Comparison of ENCODE assay signal across 10 cellular contexts in genomic region chr12:6763380-6763779, GRCh38. TPM values are rescaled to one million over a fixed set of nuclear protein-coding genes. Genes with fewer than 3 reads are reported as not detected.
DNase-seq lines count a peak whose midpoint lies in the region; ATAC-seq and TF ChIP-seq lines count a peak whose summit lies in the region.
"Had no signal": no experiment of that assay in that cellular context is flagged by ENCODE, and none has a peak within 500 bp of the region (broad histone marks: within the 10 kb centered on the region; RNA-seq: fewer than 3 reads in every experiment).

No MANE protein-coding gene starts in this region.

- H3K4me1 Mint-ChIP-seq in CD8-positive, alpha-beta memory T cell = peaks cover 26 to 36% (median 31%) of the 10 kb centered on the region in 3 donors
- H3K4me1 Mint-ChIP-seq in activated CD4-positive, alpha-beta T cell treated with anti-CD3 and anti-CD28 coated beads for 36 hours = peaks cover 27% of the 10 kb centered on the region

- no peaks in the 10 kb centered on the region for H3K36me3 ChIP-seq in CD8-positive, alpha-beta memory T cell (ENCODE audit: insufficient read depth, low read length)
- H3K36me3 ChIP-seq in gastrocnemius medialis = no peaks in the 10 kb centered on the region

- no peak for DNase-seq in CD8-positive, alpha-beta memory T cell
- DNase-seq in SW480 (ENCODE audit: low spot score) (peak; percentile 58), right cardiac atrium (no peak), gastrocnemius medialis (no peak), T-helper 1 cell (no peak), ecto neural progenitor cell (ENCODE audit: low spot score) (no peak), mesenteric fat pad (ENCODE audit: low spot score) (no peak)
- no peak for DNase-seq in activated CD4-positive, alpha-beta T cell treated with anti-CD3 and anti-CD28 coated beads for 36 hours
- DNase-seq: activated CD8-positive, alpha-beta memory T cell treated with anti-CD3 and anti-CD28 coated beads, Interleukin-2, amount 10 ng/mL, durations not matched to agents 7 days and 5 days had no signal

- peaks cover 19 to 21% of the 10 kb centered on the region in 2 donors for H3K27me3 Mint-ChIP-seq in CD8-positive, alpha-beta memory T cell
- H3K27me3 Mint-ChIP-seq in activated CD4-positive, alpha-beta T cell treated with anti-CD3 and anti-CD28 coated beads for 36 hours = peaks cover 26% of the 10 kb centered on the region

- peaks cover 30% of the 10 kb centered on the region for H3K4me1 ChIP-seq in CD8-positive, alpha-beta memory T cell (ENCODE audit: insufficient read depth, low read length)
- peaks cover 5% of the 10 kb centered on the region for H3K4me1 ChIP-seq in right cardiac atrium (ENCODE audit: control insufficient read depth, insufficient read depth, low read length)
- H3K4me1 ChIP-seq in gastrocnemius medialis = peaks cover 14 to 21% of the 10 kb centered on the region in 2 donors

- intact Hi-C loops in right cardiac atrium (cut with DNase I) = no loop called here
- intact Hi-C loops in gastrocnemius medialis (cut with DNase I; ENCODE audit: low total_unique reads) = no loop called here
- intact Hi-C loops in activated CD4-positive, alpha-beta T cell treated with anti-CD3 and anti-CD28 coated beads for 36 hours (cut with DNase I, micrococcal nuclease) = no loop called here

- in situ Hi-C loops in gastrocnemius medialis (cut with MboI; ENCODE audit: low sequenced_read_pairs in 4 of 4) = no loop called here

- H3K9me3 Mint-ChIP-seq in CD8-positive, alpha-beta memory T cell = no peaks in the 10 kb centered on the region
- H3K9me3 Mint-ChIP-seq in activated CD4-positive, alpha-beta T cell treated with anti-CD3 and anti-CD28 coated beads for 36 hours (ENCODE audit: low read depth) = no peaks in the 10 kb centered on the region

- CTCF ChIA-PET in CD8-positive, alpha-beta memory T cell (lab: Charles Lee) = no interaction called here
- CTCF ChIA-PET in activated CD4-positive, alpha-beta T cell treated with anti-CD3 and anti-CD28 coated beads for 36 hours (lab: Charles Lee) = interaction anchor here (0.6 to 2.0 kb wide), 4 partner anchors 8 to 211 kb away, joined by 3 to 7 read pairs (median 3); no protein-coding TSS in a partner anchor

- TF ChIP-seq POLR2A in gastrocnemius medialis (IDR thresholded peaks at IDR 0.05) = no peak

- 62% methylated on average over 4 of the region's 4 CpGs for WGBS in right cardiac atrium

- no peak overlapping the region for H3K4me3 ChIP-seq in CD8-positive, alpha-beta memory T cell (ENCODE audit: low read length)
- no peak overlapping the region for H3K4me3 ChIP-seq in right cardiac atrium (ENCODE audit: low read length)
- H3K4me3 ChIP-seq in gastrocnemius medialis = no peak overlapping the region
- H3K4me3 ChIP-seq: mucosa of descending colon had no signal

- no peaks in the 10 kb centered on the region for H3K27me3 ChIP-seq in CD8-positive, alpha-beta memory T cell (ENCODE audit: insufficient read depth, low read length, poor library complexity, severe bottlenecking)
- no peaks in the 10 kb centered on the region for H3K27me3 ChIP-seq in right cardiac atrium (ENCODE audit: control insufficient read depth, insufficient read depth)
- peaks cover 0 to 9% (median 0%) of the 10 kb centered on the region in 3 donors for H3K27me3 ChIP-seq in gastrocnemius medialis

- peak overlapping the region; percentile 33 for H3K27ac ChIP-seq in CD8-positive, alpha-beta memory T cell (ENCODE audit: low read depth, low read length)
- H3K27ac ChIP-seq in right cardiac atrium (ENCODE audit: low read length) (peak overlapping the region; percentile 82), gastrocnemius medialis (peak overlapping the region; percentile 73 to 85 (median 82))

- peak overlapping the region in 1 of 7 donors; percentile 44 for H3K4me3 Mint-ChIP-seq in CD8-positive, alpha-beta memory T cell
- H3K4me3 Mint-ChIP-seq in activated CD4-positive, alpha-beta T cell treated with anti-CD3 and anti-CD28 coated beads for 36 hours = no peak overlapping the region
- H3K4me3 Mint-ChIP-seq: activated CD8-positive, alpha-beta memory T cell treated with anti-CD3 and anti-CD28 coated beads, Interleukin-2, amount 10 ng/mL, durations not matched to agents 7 days and 5 days had no signal

- peak overlapping the region in 2 of 8 donors; percentile 25 to 30 for H3K27ac Mint-ChIP-seq in CD8-positive, alpha-beta memory T cell
- H3K27ac Mint-ChIP-seq in activated CD4-positive, alpha-beta T cell treated with anti-CD3 and anti-CD28 coated beads for 36 hours = no peak overlapping the region
- H3K27ac Mint-ChIP-seq: activated CD8-positive, alpha-beta memory T cell treated with anti-CD3 and anti-CD28 coated beads, Interleukin-2, amount 10 ng/mL, durations not matched to agents 7 days and 5 days had no signal

- no peak for TF ChIP-seq CTCF in gastrocnemius medialis (IDR thresholded peaks at IDR 0.05 in 4 of 5, conservative IDR thresholded peaks at IDR 0.05 in 1 of 5)

- ATAC-seq in right cardiac atrium (no peak), gastrocnemius medialis (no peak)
- no peak for ATAC-seq in activated CD4-positive, alpha-beta T cell treated with anti-CD3 and anti-CD28 coated beads for 36 hours

- peaks cover 0 to 2% (median 0%) of the 10 kb centered on the region in 3 donors for H3K36me3 Mint-ChIP-seq in CD8-positive, alpha-beta memory T cell
- H3K36me3 Mint-ChIP-seq in activated CD4-positive, alpha-beta T cell treated with anti-CD3 and anti-CD28 coated beads for 36 hours (ENCODE audit: low read depth) = peaks cover 4% of the 10 kb centered on the region

- H3K9me3 ChIP-seq in CD8-positive, alpha-beta memory T cell (ENCODE audit: low read length) = no peaks in the 10 kb centered on the region
- H3K9me3 ChIP-seq in right cardiac atrium (ENCODE audit: control insufficient read depth, low read length) (no peaks in the 10 kb centered on the region), gastrocnemius medialis (no peaks in the 10 kb centered on the region)
- H3K9me3 ChIP-seq: mucosa of descending colon had no signal

- POLR2A ChIA-PET in CD8-positive, alpha-beta memory T cell (lab: Charles Lee) = no interaction called here
- POLR2A ChIA-PET in activated CD4-positive, alpha-beta T cell treated with anti-CD3 and anti-CD28 coated beads for 36 hours (lab: Charles Lee) = no interaction called here

RNA-seq across cellular contexts. Expression of gene PTMS, which starts 2.8 kb away (rescaled TPM):
- total RNA-seq in CD8-positive, alpha-beta memory T cell = 10 to 100 TPM; 75.3 to 87.2 TPM
- 10.9 TPM for polyA plus RNA-seq in CD8-positive, alpha-beta memory T cell
- 100 to 1,000 TPM; 116 to 161 (median 149) TPM for total RNA-seq in right cardiac atrium
- 244 TPM for polyA plus RNA-seq in right cardiac atrium
- 10 to 100 TPM; 15.0 to 40.4 (median 31.5) TPM for total RNA-seq in gastrocnemius medialis
- total RNA-seq in activated CD4-positive, alpha-beta T cell treated with anti-CD3 and anti-CD28 coated beads for 36 hours = 100 to 1,000 TPM in 1 of 2 experiments, 10 to 100 TPM in 1; 62.2 to 105 TPM
- 161 TPM for total RNA-seq in mesenteric fat pad

RNA-seq across cellular contexts. Expression of gene LAG3, which starts 8.9 kb away (rescaled TPM):
- 100 to 1,000 TPM; 236 to 245 TPM for total RNA-seq in CD8-positive, alpha-beta memory T cell
- polyA plus RNA-seq in CD8-positive, alpha-beta memory T cell = 37.3 TPM
- total RNA-seq in right cardiac atrium (1 to 10 TPM in 2 of 4 donors, under 1 TPM in 2; 0.28 to 1.1 (median 0.76) TPM), gastrocnemius medialis (not detected), mesenteric fat pad (1.3 TPM)
- 0.57 TPM for polyA plus RNA-seq in right cardiac atrium
- 10 to 100 TPM; 88.2 to 93.9 TPM for total RNA-seq in activated CD4-positive, alpha-beta T cell treated with anti-CD3 and anti-CD28 coated beads for 36 hours

RNA-seq across cellular contexts. Expression of gene MLF2, which starts 10.4 kb away (rescaled TPM):
- 100 to 1,000 TPM; 141 to 146 TPM for total RNA-seq in CD8-positive, alpha-beta memory T cell
- 141 TPM for polyA plus RNA-seq in CD8-positive, alpha-beta memory T cell
- 100 to 1,000 TPM; 123 to 135 (median 130) TPM for total RNA-seq in right cardiac atrium
- 146 TPM for polyA plus RNA-seq in right cardiac atrium
- total RNA-seq in gastrocnemius medialis = 100 to 1,000 TPM; 105 to 181 (median 165) TPM
- 100 to 1,000 TPM; 142 to 144 TPM for total RNA-seq in activated CD4-positive, alpha-beta T cell treated with anti-CD3 and anti-CD28 coated beads for 36 hours
- 145 TPM for total RNA-seq in mesenteric fat pad

RNA-seq across cellular contexts. Expression of gene CD4, which starts 25.9 kb away (rescaled TPM):
- 1 to 10 TPM; 1.2 to 1.8 TPM for total RNA-seq in CD8-positive, alpha-beta memory T cell
- 0.30 TPM for polyA plus RNA-seq in CD8-positive, alpha-beta memory T cell
- total RNA-seq in right cardiac atrium (10 to 100 TPM; 11.4 to 15.4 (median 13.7) TPM), gastrocnemius medialis (10 to 100 TPM in 1 of 4 donors, 1 to 10 TPM in 3; 1.8 to 12.9 (median 3.8) TPM), mesenteric fat pad (31.3 TPM)
- polyA plus RNA-seq in right cardiac atrium = 2.5 TPM
- total RNA-seq in activated CD4-positive, alpha-beta T cell treated with anti-CD3 and anti-CD28 coated beads for 36 hours = 100 to 1,000 TPM; 206 to 211 TPM

RNA-seq across cellular contexts. Expression of gene COPS7A, which starts 39.5 kb away (rescaled TPM):
- 10 to 100 TPM; 48.8 to 49.7 TPM for total RNA-seq in CD8-positive, alpha-beta memory T cell
- polyA plus RNA-seq in CD8-positive, alpha-beta memory T cell = 46.2 TPM
- total RNA-seq in right cardiac atrium (10 to 100 TPM; 60.3 to 71.0 (median 65.9) TPM), gastrocnemius medialis (100 to 1,000 TPM in 2 of 4 donors, 10 to 100 TPM in 2; 82.0 to 132 (median 99.0) TPM), mesenteric fat pad (57.5 TPM)
- polyA plus RNA-seq in right cardiac atrium = 71.8 TPM
- total RNA-seq in activated CD4-positive, alpha-beta T cell treated with anti-CD3 and anti-CD28 coated beads for 36 hours = 10 to 100 TPM; 38.3 to 41.6 TPM

Comparison
In these comparisons a context has a peak if more than half of its experiments do, and no peak if none do; other contexts are left out.
1. RNA of gene LAG3, which starts 8.9 kb away (total RNA-seq): 236 to 245 TPM in CD8-positive, alpha-beta memory T cell and 88.2 to 93.9 TPM in activated CD4-positive, alpha-beta T cell treated with anti-CD3 and anti-CD28 coated beads for 36 hours; 1.3 TPM in mesenteric fat pad (single experiment), 0.28 to 1.1 TPM in right cardiac atrium and not detected in gastrocnemius medialis; every median in the first group is over 10 times any median in the second.
2. Peak in every context shown above with its lines, with median percentiles within 50 percentile points of each other: H3K27ac ChIP-seq.